17 cellular contexts compared by ENCODE assay signal in genomic region chr6:143652840-143653239, GRCh38. TPM values are rescaled to one million over a fixed set of nuclear protein-coding genes. Genes with fewer than 3 reads are reported as not detected.
DNase-seq lines count a peak whose midpoint lies in the region; TF ChIP-seq lines count a peak whose summit lies in the region.
"Had no signal": no experiment of that assay in that cellular context is flagged by ENCODE, and none has a peak within 500 bp of the region (broad histone marks: within the 10 kb centered on the region; RNA-seq: fewer than 3 reads in every experiment).

No MANE protein-coding gene starts in this region.

- H3K27me3 ChIP-seq in hepatocyte = no peaks in the 10 kb centered on the region
- H3K27me3 ChIP-seq in thyroid gland = no peaks in the 10 kb centered on the region
- H3K27me3 ChIP-seq: neutrophil had no signal

- intact Hi-C loops in thyroid gland (cut with DNase I) = no loop called here

- H3K36me3 ChIP-seq in hepatocyte (replicated peaks; ENCODE audit: insufficient read depth, low read depth) (no peaks in the 10 kb centered on the region), thyroid gland (no peaks in the 10 kb centered on the region)
- H3K36me3 ChIP-seq: neutrophil had no signal

- 41% methylated on average over 6 of the region's 6 CpGs for WGBS in hepatocyte (ENCODE audit: low lambda C conversion rate, missing lambda C conversion rate)
- WGBS in thyroid gland, 2 donors = 50 to 78% methylated on average over 6 of the region's 6 CpGs

- no peak overlapping the region for H2AFZ ChIP-seq in hepatocyte

- peaks cover under 1% of the 10 kb centered on the region for H3K9me3 ChIP-seq in hepatocyte (ENCODE audit: low read depth)
- H3K9me3 ChIP-seq in thyroid gland = no peaks in the 10 kb centered on the region
- H3K9me3 ChIP-seq: neutrophil had no signal

- H3K4me1 ChIP-seq in hepatocyte (ENCODE audit: insufficient read depth) (peaks cover 16% of the 10 kb centered on the region), thyroid gland (no peaks in the 10 kb centered on the region)

- no peak for TF ChIP-seq POLR2A in thyroid gland (IDR thresholded peaks at IDR 0.05)

- no peaks in the 10 kb centered on the region for H3K79me2 ChIP-seq in hepatocyte

- H3K4me3 ChIP-seq in hepatocyte (no peak overlapping the region), thyroid gland (replicated peaks in 1 of 3) (no peak overlapping the region)

- no peaks in the 10 kb centered on the region for H3K9me2 ChIP-seq in hepatocyte (replicated peaks; ENCODE audit: insufficient read depth)

- peak; percentile 27 for DNase-seq in NCI-H2107 treated with DMSO at 0.1 percent for 48 hours (lab: John Stamatoyannopoulos, UW; ENCODE audit: unreplicated experiment)
- DNase-seq in NCI-H2107 (lab: John Stamatoyannopoulos, UW) = no peak
- peak; percentile 31 to 46 for DNase-seq in SHP77 (lab: John Stamatoyannopoulos, UW)
- DNase-seq in hepatocyte (ENCODE audit: low spot score) = peak; percentile 68
- DNase-seq in superior temporal gyrus (ENCODE audit: extremely low spot score) = peak; percentile 25
- DNase-seq in NCI-H1417 treated with DMSO at 0.1 percent for 48 hours (lab: John Stamatoyannopoulos, UW) = no peak
- DNase-seq in thyroid gland = no peak
- DNase-seq in iPS-NIHi7 (ENCODE audit: extremely low spot score) = no peak
- DNase-seq: activated CD4-positive, CD25-positive, alpha-beta regulatory T cell treated with anti-CD3 and anti-CD28 coated beads, Interleukin-2, amount 50 U/mL, for 72 hours; activated CD8-positive, alpha-beta T cell treated with anti-CD3 and anti-CD28 coated beads, Interleukin-2, amount 10 ng/mL, durations not matched to agents 7 days and 5 days; activated T-cell treated with anti-CD3 and anti-CD28 coated beads, Interleukin-2, amount 50 U/mL, for 24 hours; effector CD4-positive, alpha-beta T cell; H7; NCI-H446 treated with DMSO at 0.1 percent for 48 hours; retina; stimulated activated CD4-positive, alpha-beta T cell treated with anti-CD3 and anti-CD28 coated beads, Interleukin-12 subunit alpha, Interleukin-12 subunit beta, amount 100 ng/mL, for 4 hours had no signal

- peak overlapping the region; percentile 50 for H3K4me2 ChIP-seq in hepatocyte

- peak overlapping the region; percentile 87 for H3K27ac ChIP-seq in hepatocyte
- H3K27ac ChIP-seq in thyroid gland = no peak overlapping the region
- H3K27ac ChIP-seq: neutrophil had no signal

- no peaks in the 10 kb centered on the region for H4K20me1 ChIP-seq in hepatocyte (ENCODE audit: insufficient read depth, poor library complexity, severe bottlenecking)

- TF ChIP-seq CTCF in hepatocyte (IDR thresholded peaks at IDR 0.05; ENCODE audit: poor library complexity) (no peak), thyroid gland (IDR thresholded peaks at IDR 0.05) (no peak)

RNA-seq across cellular contexts. Expression of gene PHACTR2, which starts 24.9 kb away (rescaled TPM):
- 107 and 111 TPM in 2 replicates for total RNA-seq in hepatocyte
- polyA plus RNA-seq in hepatocyte = 86.6 and 96.8 TPM in 2 replicates
- 100 to 1,000 TPM in 3 of 4 donors, 10 to 100 TPM in 1; 95.0 to 127 (median 111) TPM for total RNA-seq in thyroid gland

Comparison
In these comparisons a context has a peak if more than half of its experiments do, and no peak if none do; other contexts are left out.
1. DNase-seq: peak in NCI-H2107 treated with DMSO at 0.1 percent for 48 hours (single experiment), SHP77 (2 of 2), hepatocyte (single experiment) and superior temporal gyrus (single experiment); none in NCI-H2107 (single experiment), NCI-H1417 treated with DMSO at 0.1 percent for 48 hours (single experiment), thyroid gland (0 of 2) and iPS-NIHi7 (single experiment).